24 cellular contexts compared by ENCODE assay signal in genomic region chr19:45866400-45867176, GRCh38. TPM values are rescaled to one million over a fixed set of nuclear protein-coding genes. Genes with fewer than 3 reads are reported as not detected.
DNase-seq lines count a peak whose midpoint lies in the region; FAIRE-seq and TF ChIP-seq lines count a peak whose summit lies in the region.
"Had no signal": no experiment of that assay in that cellular context is flagged by ENCODE, and none has a peak within 500 bp of the region (broad histone marks: within the 10 kb centered on the region; RNA-seq: fewer than 3 reads in every experiment).

No MANE protein-coding gene starts in this region.

- POLR2A ChIA-PET in endothelial cell of umbilical vein (lab: Charles Lee) = no interaction called here

- H3K9ac ChIP-seq in HUES48 (ENCODE audit: low read depth, low read length) = no peak overlapping the region
- H3K9ac ChIP-seq in endothelial cell of umbilical vein (replicated peaks; ENCODE audit: extremely low read depth, insufficient read depth, low read length) = no peak overlapping the region
- H3K9ac ChIP-seq: BLaER1 treated with 17β-estradiol and CSF1 and Interleukin-3, amounts not matched to agents 10 nM and 100 nM had no signal

- H3K9me1 ChIP-seq in endothelial cell of umbilical vein (replicated peaks; ENCODE audit: control insufficient read depth, extremely low read depth, insufficient read depth, low read length) = no peaks in the 10 kb centered on the region

- intact Hi-C loops in endothelial cell of umbilical vein (cut with micrococcal nuclease) = no loop called here

- H3K27ac ChIP-seq in HUES48 (ENCODE audit: low read depth, low read length) (no peak overlapping the region), endothelial cell of umbilical vein (ENCODE audit: insufficient read depth, low read depth, low read length) (no peak overlapping the region), osteoblast (ENCODE audit: low read depth, low read length) (no peak overlapping the region)
- H3K27ac ChIP-seq: BLaER1 treated with 17β-estradiol and CSF1 and Interleukin-3, amounts not matched to agents 10 nM and 100 nM; psoas muscle; spleen; suprapubic skin had no signal

- dilution Hi-C loops in endothelial cell of umbilical vein (cut with MboI; ENCODE audit: extremely low pct_ligation_motif_present, low sequenced_read_pairs) = no loop called here

- TF ChIP-seq CTCF in endothelial cell of umbilical vein (IDR thresholded peaks at IDR 0.05; ENCODE audit: extremely low read depth in 1 of 2, insufficient read depth in 1 of 2, low read depth in 1 of 2, low read length in 2 of 2) = no peak
- no peak for TF ChIP-seq CTCF in osteoblast (IDR thresholded peaks at IDR 0.05; ENCODE audit: extremely low read depth, low read depth, low read length)

- no peak for TF ChIP-seq POLR2A in endothelial cell of umbilical vein (IDR thresholded peaks at IDR 0.05; ENCODE audit: low read depth, low read length)

- CTCF ChIA-PET in endothelial cell of umbilical vein (lab: Charles Lee) = interaction anchor here (1.0 to 1.4 kb wide), 2 partner anchors 13 to 50 kb away, joined by 3 to 4 read pairs; no protein-coding TSS in a partner anchor

- BruUV-seq in endothelial cell of umbilical vein (replicated peaks; lab: Mats Ljungman, UMichigan) = no TSS peak

- no peak for FAIRE-seq in endothelial cell of umbilical vein (lab: Jason Lieb, UNC)
- FAIRE-seq: G401.6, kidney had no signal

- DNase-seq in endothelial cell of umbilical vein (ENCODE audit: low read depth, low spot score) = no peak
- peak; percentile 81 for DNase-seq in osteoblast (ENCODE audit: insufficient read length, low spot score, missing footprints)
- no peak for DNase-seq in COR-L47 (lab: John Stamatoyannopoulos, UW)
- no peak for DNase-seq in activated effector memory CD4-positive, alpha-beta T cell treated with anti-CD3 and anti-CD28 coated beads, Interleukin-2, amount 50 U/mL, for 16 hours
- DNase-seq in activated CD4-positive, alpha-beta T cell treated with anti-CD3 and anti-CD28 coated beads for 1 hour = no peak
- DNase-seq: activated CD4-positive, alpha-beta T cell treated with anti-CD3 and anti-CD28 coated beads, Interleukin-2, amount 10 ng/mL, durations not matched to agents 24 days and 14 days; activated effector memory CD4-positive, alpha-beta T cell treated with Interleukin-2 at 50 U/mL for 16 hours; Karpas-422; kidney; NCI-H1092; NCI-H2081 treated with DMSO at 0.1 percent for 48 hours; NCI-H510A; nephron progenitor cell; NK-92 treated with Interleukin-12 subunit alpha and Interleukin-12 subunit beta, amount 100 ng/mL, for 24 hours; psoas muscle; spleen; SW 1271 had no signal

- H4K20me1 ChIP-seq in endothelial cell of umbilical vein (replicated peaks; ENCODE audit: control insufficient read depth, extremely low read depth, insufficient read depth, low read length) (no peaks in the 10 kb centered on the region), osteoblast (ENCODE audit: insufficient read depth, low read length) (no peaks in the 10 kb centered on the region)

- H3K4me2 ChIP-seq in endothelial cell of umbilical vein (ENCODE audit: insufficient read depth, low read length) = no peak overlapping the region
- no peak overlapping the region for H3K4me2 ChIP-seq in osteoblast (ENCODE audit: insufficient read depth, low read length)
- H3K4me2 ChIP-seq: BLaER1 treated with 17β-estradiol and CSF1 and Interleukin-3, amounts not matched to agents 10 nM and 100 nM had no signal

- H3K36me3 ChIP-seq in HUES48 (ENCODE audit: control insufficient read depth, insufficient read depth, low read length) (0 out of 2 replicates have a peak, but pooled peaks cover 4% of the 10 kb centered on the region), endothelial cell of umbilical vein (ENCODE audit: control insufficient read depth in 2 of 2, extremely low read depth in 1 of 2, insufficient read depth in 2 of 2, low read length in 2 of 2) (no peaks in the 10 kb centered on the region), osteoblast (ENCODE audit: insufficient read depth, low read length) (no peaks in the 10 kb centered on the region)
- H3K36me3 ChIP-seq: suprapubic skin had no signal

- peaks cover 12% of the 10 kb centered on the region; the same call in 1 of the 2 replicates for H3K4me1 ChIP-seq in HUES48 (ENCODE audit: control insufficient read depth, insufficient read depth, low read length)
- H3K4me1 ChIP-seq in endothelial cell of umbilical vein (ENCODE audit: control insufficient read depth, extremely low read depth, insufficient read depth, low read length) = peaks cover 4% of the 10 kb centered on the region
- H3K4me1 ChIP-seq in osteoblast (ENCODE audit: insufficient read depth, low read length) = peaks cover 5% of the 10 kb centered on the region

- H2AFZ ChIP-seq in endothelial cell of umbilical vein (ENCODE audit: low read depth, low read length) (no peak overlapping the region), osteoblast (ENCODE audit: low read length) (no peak overlapping the region)

- no peaks in the 10 kb centered on the region for H3K9me3 ChIP-seq in HUES48 (ENCODE audit: control insufficient read depth, insufficient read depth, low read length)
- H3K9me3 ChIP-seq in endothelial cell of umbilical vein (replicated peaks; ENCODE audit: control insufficient read depth, insufficient read depth, low read length) = no peaks in the 10 kb centered on the region
- no peaks in the 10 kb centered on the region for H3K9me3 ChIP-seq in osteoblast (ENCODE audit: low read depth, low read length)
- H3K9me3 ChIP-seq: BLaER1 treated with 17β-estradiol and CSF1 and Interleukin-3, amounts not matched to agents 10 nM and 100 nM; psoas muscle; spleen; suprapubic skin had no signal

- H3K4me3 ChIP-seq in HUES48 (ENCODE audit: low read depth, low read length) (peak overlapping the region; percentile 22; the same call in 1 of the 2 replicates), endothelial cell of umbilical vein (replicated peaks in 1 of 3; ENCODE audit: insufficient read depth in 1 of 3, low read depth in 1 of 3, low read length in 3 of 3) (no peak overlapping the region), osteoblast (ENCODE audit: insufficient read depth, low read length) (no peak overlapping the region)
- H3K4me3 ChIP-seq: BLaER1 treated with 17β-estradiol and CSF1 and Interleukin-3, amounts not matched to agents 10 nM and 100 nM; psoas muscle; spleen; suprapubic skin had no signal

- peaks cover 11% of the 10 kb centered on the region for H3K79me2 ChIP-seq in endothelial cell of umbilical vein (ENCODE audit: control insufficient read depth, insufficient read depth, low read length)
- H3K79me2 ChIP-seq in osteoblast (ENCODE audit: insufficient read depth, low read length) = peaks cover 13% of the 10 kb centered on the region

- H3K27me3 ChIP-seq in HUES48 (ENCODE audit: control insufficient read depth, insufficient read depth, low read length) (no peaks in the 10 kb centered on the region), endothelial cell of umbilical vein (ENCODE audit: control insufficient read depth in 2 of 2, insufficient read depth in 2 of 2, low read length in 2 of 2) (peaks cover 22 to 23% of the 10 kb centered on the region in 2 experiments), osteoblast (ENCODE audit: insufficient read depth, low read length) (peaks cover 46% of the 10 kb centered on the region)

RNA-seq across cellular contexts. Expression of gene FOXA3, which starts 2.5 kb away (rescaled TPM):
- total RNA-seq in endothelial cell of umbilical vein (not detected in 2 replicates), osteoblast (not detected in 2 replicates)
- 0.06 TPM in 2 replicates for polyA plus RNA-seq in endothelial cell of umbilical vein
- polyA plus RNA-seq in endothelial cell of umbilical vein (2011; cell fraction: cytosol; rRNA removed) = 0.04 and 0.06 TPM in 2 replicates
- polyA plus RNA-seq in endothelial cell of umbilical vein (2011; cell fraction: nucleus; rRNA removed) = 0.12 TPM in 1 of 2 replicates, not detected in the other
- polyA plus RNA-seq in endothelial cell of umbilical vein (2012) = not detected in 2 replicates
- polyA minus RNA-seq in endothelial cell of umbilical vein = 0.25 TPM in 1 of 2 replicates, not detected in the other
- not detected for polyA minus RNA-seq in endothelial cell of umbilical vein (2011; cell fraction: cytosol; rRNA and poly(A)+ RNA removed)
- polyA minus RNA-seq in endothelial cell of umbilical vein (2011; cell fraction: nucleus; rRNA and poly(A)+ RNA removed) = not detected in 2 replicates
- total RNA-seq: fibroblast of villous mesenchyme, psoas muscle, Right ventricle myocardium inferior had no signal

RNA-seq across cellular contexts. Expression of gene SYMPK, which starts 3.6 kb away (rescaled TPM):
- total RNA-seq in endothelial cell of umbilical vein = 94.5 and 95.7 TPM in 2 replicates
- polyA plus RNA-seq in endothelial cell of umbilical vein = 89.8 and 104 TPM in 2 replicates
- 72.6 and 78.3 TPM in 2 replicates for polyA plus RNA-seq in endothelial cell of umbilical vein (2011; cell fraction: cytosol; rRNA removed)
- 199 and 231 TPM in 2 replicates for polyA plus RNA-seq in endothelial cell of umbilical vein (2011; cell fraction: nucleus; rRNA removed)
- 56.8 and 66.9 TPM in 2 replicates for polyA plus RNA-seq in endothelial cell of umbilical vein (2012)
- 110 and 130 TPM in 2 replicates for polyA minus RNA-seq in endothelial cell of umbilical vein
- polyA minus RNA-seq in endothelial cell of umbilical vein (2011; cell fraction: cytosol; rRNA and poly(A)+ RNA removed) = 47.6 TPM
- 58.9 and 68.7 TPM in 2 replicates for polyA minus RNA-seq in endothelial cell of umbilical vein (2011; cell fraction: nucleus; rRNA and poly(A)+ RNA removed)
- 30.6 and 42.0 TPM in 2 replicates for total RNA-seq in osteoblast

RNA-seq across cellular contexts. Expression of gene IRF2BP1, which starts 19.4 kb away (rescaled TPM):
- 17.1 and 17.5 TPM in 2 replicates for total RNA-seq in endothelial cell of umbilical vein
- polyA plus RNA-seq in endothelial cell of umbilical vein = 12.3 and 16.6 TPM in 2 replicates
- 7.2 and 10.9 TPM in 2 replicates for polyA plus RNA-seq in endothelial cell of umbilical vein (2011; cell fraction: cytosol; rRNA removed)
- polyA plus RNA-seq in endothelial cell of umbilical vein (2011; cell fraction: nucleus; rRNA removed) = 4.3 and 4.4 TPM in 2 replicates
- 6.3 and 11.4 TPM in 2 replicates for polyA plus RNA-seq in endothelial cell of umbilical vein (2012)
- polyA minus RNA-seq in endothelial cell of umbilical vein = 6.5 and 8.5 TPM in 2 replicates
- polyA minus RNA-seq in endothelial cell of umbilical vein (2011; cell fraction: cytosol; rRNA and poly(A)+ RNA removed) = 18.9 TPM
- polyA minus RNA-seq in endothelial cell of umbilical vein (2011; cell fraction: nucleus; rRNA and poly(A)+ RNA removed) = 3.5 and 6.5 TPM in 2 replicates
- total RNA-seq in osteoblast = 28.6 and 35.8 TPM in 2 replicates

RNA-seq across cellular contexts. Expression of gene MYPOP, which starts 35.8 kb away (rescaled TPM):
- total RNA-seq in endothelial cell of umbilical vein = 9.0 and 9.6 TPM in 2 replicates
- 3.9 TPM in 2 replicates for polyA plus RNA-seq in endothelial cell of umbilical vein
- polyA plus RNA-seq in endothelial cell of umbilical vein (2011; cell fraction: cytosol; rRNA removed) = 2.0 and 2.8 TPM in 2 replicates
- polyA plus RNA-seq in endothelial cell of umbilical vein (2011; cell fraction: nucleus; rRNA removed) = 2.8 and 3.5 TPM in 2 replicates
- 6.0 and 7.5 TPM in 2 replicates for polyA plus RNA-seq in endothelial cell of umbilical vein (2012)
- polyA minus RNA-seq in endothelial cell of umbilical vein = 1.1 and 1.2 TPM in 2 replicates
- 2.0 TPM for polyA minus RNA-seq in endothelial cell of umbilical vein (2011; cell fraction: cytosol; rRNA and poly(A)+ RNA removed)
- polyA minus RNA-seq in endothelial cell of umbilical vein (2011; cell fraction: nucleus; rRNA and poly(A)+ RNA removed) = 0.72 and 1.3 TPM in 2 replicates
- total RNA-seq in osteoblast = 2.1 and 3.3 TPM in 2 replicates

RNA-seq across cellular contexts. Expression of gene NANOS2, which starts 48.0 kb away (rescaled TPM):
- total RNA-seq in endothelial cell of umbilical vein (not detected in 2 replicates), osteoblast (not detected in 2 replicates)
- polyA plus RNA-seq in endothelial cell of umbilical vein = not detected in 2 replicates
- polyA plus RNA-seq in endothelial cell of umbilical vein (2011; cell fraction: cytosol; rRNA removed) = not detected in 2 replicates
- not detected in 2 replicates for polyA plus RNA-seq in endothelial cell of umbilical vein (2011; cell fraction: nucleus; rRNA removed)
- polyA plus RNA-seq in endothelial cell of umbilical vein (2012) = not detected in 2 replicates
- not detected in 2 replicates for polyA minus RNA-seq in endothelial cell of umbilical vein
- polyA minus RNA-seq in endothelial cell of umbilical vein (2011; cell fraction: cytosol; rRNA and poly(A)+ RNA removed) = not detected
- polyA minus RNA-seq in endothelial cell of umbilical vein (2011; cell fraction: nucleus; rRNA and poly(A)+ RNA removed) = not detected in 2 replicates
- total RNA-seq: activated CD4-positive, alpha-beta T cell treated with anti-CD3 and anti-CD28 coated beads, Interleukin-2, amount 10 ng/mL, durations not matched to agents 24 days and 14 days; fibroblast of villous mesenchyme; HT-29; kidney; psoas muscle; Right ventricle myocardium inferior; spleen; suprapubic skin had no signal
- polyA plus RNA-seq: psoas muscle, spleen had no signal
